19 cellular contexts compared by ENCODE assay signal in genomic region chr2:15932394-15933183, GRCh38. TPM values are rescaled to one million over a fixed set of nuclear protein-coding genes. Genes with fewer than 3 reads are reported as not detected.
A peak's percentile ranks its signal among the peaks of the same experiment; 100 is the strongest.
DNase-seq lines count a peak whose midpoint lies in the region; ATAC-seq and TF ChIP-seq lines count a peak whose summit lies in the region.
"Had no signal": no experiment of that assay in that cellular context is flagged by ENCODE, and none has a peak within 500 bp of the region (broad histone marks: within the 10 kb centered on the region; RNA-seq: fewer than 3 reads in every experiment).

No MANE protein-coding gene starts in this region.

- no peaks in the 10 kb centered on the region for H3K36me3 ChIP-seq in left ventricle myocardium inferior
- H3K36me3 ChIP-seq: HAP-1 had no signal

- H3K9me3 ChIP-seq in left ventricle myocardium inferior (replicated peaks): no peaks in the 10 kb centered on the region
- H3K9me3 ChIP-seq: HAP-1 had no signal

- TF ChIP-seq CTCF in left ventricle myocardium inferior (IDR thresholded peaks at IDR 0.05; ENCODE audit: borderline replicate concordance): no peak
- TF ChIP-seq CTCF in neural crest cell (conservative IDR thresholded peaks at IDR 0.05): no peak

- peak overlapping the region; percentile 60 for H3K27ac Mint-ChIP-seq in neural crest cell (ENCODE audit: unreplicated experiment)
- H3K27ac Mint-ChIP-seq: CD4-positive, alpha-beta memory T cell had no signal

- no peak for ATAC-seq in sciatic nerve

- no peaks in the 10 kb centered on the region for H3K4me1 ChIP-seq in left ventricle myocardium inferior

- no peaks in the 10 kb centered on the region for H3K36me3 Mint-ChIP-seq in neural crest cell (ENCODE audit: low read depth)
- H3K36me3 Mint-ChIP-seq: CD4-positive, alpha-beta memory T cell had no signal

- peak; percentile 57 for DNase-seq in cardiac septum (ENCODE audit: low spot score)
- DNase-seq in left ventricle myocardium inferior: no peak
- peak; percentile 100 for DNase-seq in NCI-H69 (lab: John Stamatoyannopoulos, UW)
- no peak for DNase-seq in neural crest cell (ENCODE audit: low read depth, low spot score)
- DNase-seq in sciatic nerve (ENCODE audit: low spot score): peak; percentile 31
- DNase-seq in GM19240 (ENCODE audit: insufficient read length, low spot score): no peak
- no peak for DNase-seq in NCI-H1694 (lab: John Stamatoyannopoulos, UW)
- DNase-seq in activated effector memory CD4-positive, alpha-beta T cell treated with Interleukin-2 at 50 U/mL for 16 hours: no peak
- DNase-seq: C1 segment of cervical spinal cord; Calu3; CD4-positive, alpha-beta memory T cell; COR-L47; DMS53; DMS79 treated with DMSO at 0.1 percent for 48 hours; GF-D8; GM23248 had no signal

- H3K9me3 Mint-ChIP-seq in neural crest cell: peaks cover 3% of the 10 kb centered on the region

- H3K27ac ChIP-seq in left ventricle myocardium inferior (replicated peaks): no peak overlapping the region
- H3K27ac ChIP-seq: GM23248 had no signal

- intact Hi-C loops in cardiac septum (cut with DNase I) (no loop called here), left ventricle myocardium inferior (cut with micrococcal nuclease) (loop anchor here (10.0 kb wide), 1 partner anchor 298 kb away; no protein-coding TSS in a partner anchor), sciatic nerve (cut with DNase I) (loop anchor here (10.0 kb wide), 1 partner anchor 298 kb away; no protein-coding TSS in a partner anchor)

- peaks cover 15% of the 10 kb centered on the region for H3K27me3 ChIP-seq in left ventricle myocardium inferior (ENCODE audit: low read depth)

- no peaks in the 10 kb centered on the region for H3K27me3 Mint-ChIP-seq in neural crest cell (ENCODE audit: low read depth)

- H3K4me3 ChIP-seq in left ventricle myocardium inferior: no peak overlapping the region
- H3K4me3 ChIP-seq: GM23248, HAP-1 had no signal

- H3K4me3 Mint-ChIP-seq in neural crest cell: no peak overlapping the region
- H3K4me3 Mint-ChIP-seq: CD4-positive, alpha-beta memory T cell had no signal

- H3K4me1 Mint-ChIP-seq in neural crest cell: peaks cover 31% of the 10 kb centered on the region
- H3K4me1 Mint-ChIP-seq: CD4-positive, alpha-beta memory T cell had no signal

RNA-seq across cellular contexts. Expression of gene MYCN, which starts 7.8 kb away (rescaled TPM):
- total RNA-seq in cardiac septum (0.43 TPM), left ventricle myocardium inferior (0.38 TPM), neural crest cell (144 and 149 TPM in 2 replicates), sciatic nerve (7.0 TPM)
- total RNA-seq: A172, G401, GM23248 had no signal

Comparison
In these comparisons a context has a peak if more than half of its experiments do, and no peak if none do; other contexts are left out.
1. DNase-seq: peak in cardiac septum (single experiment), NCI-H69 (single experiment) and sciatic nerve (single experiment); none in left ventricle myocardium inferior (single experiment), neural crest cell (single experiment), GM19240 (single experiment), NCI-H1694 (single experiment) and activated effector memory CD4-positive, alpha-beta T cell treated with Interleukin-2 at 50 U/mL for 16 hours (single experiment).
2. RNA of gene MYCN, which starts 7.8 kb away (total RNA-seq): 144 to 149 TPM in neural crest cell; 7.0 TPM in sciatic nerve (single experiment), 0.43 TPM in cardiac septum (single experiment) and 0.38 TPM in left ventricle myocardium inferior (single experiment); every median in the first group is over 10 times any median in the second.